2 cellular contexts compared by ENCODE assay signal in the genomic region with DNA sequence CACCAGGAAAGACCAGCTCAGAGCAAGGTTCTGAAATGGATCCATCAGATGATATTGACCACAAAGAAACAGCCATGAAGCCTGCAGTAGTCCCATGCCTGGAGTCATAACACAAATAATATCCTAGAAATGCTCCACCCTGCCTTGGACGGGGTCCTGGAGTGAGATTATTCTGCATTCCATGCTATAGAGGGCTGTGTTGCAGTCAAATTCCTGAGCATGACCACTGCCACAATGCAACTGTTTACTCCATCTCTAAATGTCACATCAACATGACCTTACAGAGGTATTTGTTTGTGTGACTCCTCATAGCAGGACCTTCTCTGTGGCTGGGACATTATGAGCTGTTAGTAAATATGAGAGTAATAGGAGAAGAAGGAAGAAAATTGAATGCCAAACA.
A peak's percentile ranks its signal among the peaks of the same experiment; 100 is the strongest.
TF ChIP-seq lines count a peak whose summit lies in the region.

No MANE protein-coding gene starts in this region.

TF ChIP-seq in IMR-90, 13 proteins besides CTCF, POLR2A, EP300 and RAD21:
- TF ChIP-seq NFE2L2 (IDR thresholded peaks at IDR 0.05; ENCODE audit: low read depth, low read length) (no peak), SMC3 (IDR thresholded peaks at IDR 0.05; ENCODE audit: low read depth, low read length) (peak; percentile 1; the same call in 1 of the 2 replicates), MXI1 (IDR thresholded peaks at IDR 0.05; ENCODE audit: borderline replicate concordance, low read depth, low read length) (no peak), BHLHE40 (IDR thresholded peaks at IDR 0.05; ENCODE audit: low read depth, low read length) (peak; percentile 17; the same call in 1 of the 2 replicates), RFX5 (IDR thresholded peaks at IDR 0.05; ENCODE audit: low read depth, low read length) (no peak), MAFK (IDR thresholded peaks at IDR 0.05; ENCODE audit: low read depth, low read length) (no peak), MAZ (IDR thresholded peaks at IDR 0.05; ENCODE audit: borderline replicate concordance, low read depth, low read length) (no peak), RCOR1 (IDR thresholded peaks at IDR 0.05; ENCODE audit: insufficient replicate concordance, low read length) (no peak)

TF ChIP-seq in GM23338, 12 proteins besides CTCF, POLR2A, EP300 and RAD21:
- TF ChIP-seq, protein P1, sequence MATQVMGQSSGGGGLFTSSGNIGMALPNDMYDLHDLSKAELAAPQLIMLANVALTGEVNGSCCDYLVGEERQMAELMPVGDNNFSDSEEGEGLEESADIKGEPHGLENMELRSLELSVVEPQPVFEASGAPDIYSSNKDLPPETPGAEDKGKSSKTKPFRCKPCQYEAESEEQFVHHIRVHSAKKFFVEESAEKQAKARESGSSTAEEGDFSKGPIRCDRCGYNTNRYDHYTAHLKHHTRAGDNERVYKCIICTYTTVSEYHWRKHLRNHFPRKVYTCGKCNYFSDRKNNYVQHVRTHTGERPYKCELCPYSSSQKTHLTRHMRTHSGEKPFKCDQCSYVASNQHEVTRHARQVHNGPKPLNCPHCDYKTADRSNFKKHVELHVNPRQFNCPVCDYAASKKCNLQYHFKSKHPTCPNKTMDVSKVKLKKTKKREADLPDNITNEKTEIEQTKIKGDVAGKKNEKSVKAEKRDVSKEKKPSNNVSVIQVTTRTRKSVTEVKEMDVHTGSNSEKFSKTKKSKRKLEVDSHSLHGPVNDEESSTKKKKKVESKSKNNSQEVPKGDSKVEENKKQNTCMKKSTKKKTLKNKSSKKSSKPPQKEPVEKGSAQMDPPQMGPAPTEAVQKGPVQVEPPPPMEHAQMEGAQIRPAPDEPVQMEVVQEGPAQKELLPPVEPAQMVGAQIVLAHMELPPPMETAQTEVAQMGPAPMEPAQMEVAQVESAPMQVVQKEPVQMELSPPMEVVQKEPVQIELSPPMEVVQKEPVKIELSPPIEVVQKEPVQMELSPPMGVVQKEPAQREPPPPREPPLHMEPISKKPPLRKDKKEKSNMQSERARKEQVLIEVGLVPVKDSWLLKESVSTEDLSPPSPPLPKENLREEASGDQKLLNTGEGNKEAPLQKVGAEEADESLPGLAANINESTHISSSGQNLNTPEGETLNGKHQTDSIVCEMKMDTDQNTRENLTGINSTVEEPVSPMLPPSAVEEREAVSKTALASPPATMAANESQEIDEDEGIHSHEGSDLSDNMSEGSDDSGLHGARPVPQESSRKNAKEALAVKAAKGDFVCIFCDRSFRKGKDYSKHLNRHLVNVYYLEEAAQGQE (IDR thresholded peaks at IDR 0.05; ENCODE audit: unreplicated experiment): no peak
- no peak for TF ChIP-seq JUNB (IDR thresholded peaks at IDR 0.05; ENCODE audit: unreplicated experiment)
- TF ChIP-seq EZH2phosphoT487 (IDR thresholded peaks at IDR 0.05; ENCODE audit: unreplicated experiment): no peak
- TF ChIP-seq STAT1 (IDR thresholded peaks at IDR 0.05; ENCODE audit: unreplicated experiment): no peak
- TF ChIP-seq, protein P2, sequence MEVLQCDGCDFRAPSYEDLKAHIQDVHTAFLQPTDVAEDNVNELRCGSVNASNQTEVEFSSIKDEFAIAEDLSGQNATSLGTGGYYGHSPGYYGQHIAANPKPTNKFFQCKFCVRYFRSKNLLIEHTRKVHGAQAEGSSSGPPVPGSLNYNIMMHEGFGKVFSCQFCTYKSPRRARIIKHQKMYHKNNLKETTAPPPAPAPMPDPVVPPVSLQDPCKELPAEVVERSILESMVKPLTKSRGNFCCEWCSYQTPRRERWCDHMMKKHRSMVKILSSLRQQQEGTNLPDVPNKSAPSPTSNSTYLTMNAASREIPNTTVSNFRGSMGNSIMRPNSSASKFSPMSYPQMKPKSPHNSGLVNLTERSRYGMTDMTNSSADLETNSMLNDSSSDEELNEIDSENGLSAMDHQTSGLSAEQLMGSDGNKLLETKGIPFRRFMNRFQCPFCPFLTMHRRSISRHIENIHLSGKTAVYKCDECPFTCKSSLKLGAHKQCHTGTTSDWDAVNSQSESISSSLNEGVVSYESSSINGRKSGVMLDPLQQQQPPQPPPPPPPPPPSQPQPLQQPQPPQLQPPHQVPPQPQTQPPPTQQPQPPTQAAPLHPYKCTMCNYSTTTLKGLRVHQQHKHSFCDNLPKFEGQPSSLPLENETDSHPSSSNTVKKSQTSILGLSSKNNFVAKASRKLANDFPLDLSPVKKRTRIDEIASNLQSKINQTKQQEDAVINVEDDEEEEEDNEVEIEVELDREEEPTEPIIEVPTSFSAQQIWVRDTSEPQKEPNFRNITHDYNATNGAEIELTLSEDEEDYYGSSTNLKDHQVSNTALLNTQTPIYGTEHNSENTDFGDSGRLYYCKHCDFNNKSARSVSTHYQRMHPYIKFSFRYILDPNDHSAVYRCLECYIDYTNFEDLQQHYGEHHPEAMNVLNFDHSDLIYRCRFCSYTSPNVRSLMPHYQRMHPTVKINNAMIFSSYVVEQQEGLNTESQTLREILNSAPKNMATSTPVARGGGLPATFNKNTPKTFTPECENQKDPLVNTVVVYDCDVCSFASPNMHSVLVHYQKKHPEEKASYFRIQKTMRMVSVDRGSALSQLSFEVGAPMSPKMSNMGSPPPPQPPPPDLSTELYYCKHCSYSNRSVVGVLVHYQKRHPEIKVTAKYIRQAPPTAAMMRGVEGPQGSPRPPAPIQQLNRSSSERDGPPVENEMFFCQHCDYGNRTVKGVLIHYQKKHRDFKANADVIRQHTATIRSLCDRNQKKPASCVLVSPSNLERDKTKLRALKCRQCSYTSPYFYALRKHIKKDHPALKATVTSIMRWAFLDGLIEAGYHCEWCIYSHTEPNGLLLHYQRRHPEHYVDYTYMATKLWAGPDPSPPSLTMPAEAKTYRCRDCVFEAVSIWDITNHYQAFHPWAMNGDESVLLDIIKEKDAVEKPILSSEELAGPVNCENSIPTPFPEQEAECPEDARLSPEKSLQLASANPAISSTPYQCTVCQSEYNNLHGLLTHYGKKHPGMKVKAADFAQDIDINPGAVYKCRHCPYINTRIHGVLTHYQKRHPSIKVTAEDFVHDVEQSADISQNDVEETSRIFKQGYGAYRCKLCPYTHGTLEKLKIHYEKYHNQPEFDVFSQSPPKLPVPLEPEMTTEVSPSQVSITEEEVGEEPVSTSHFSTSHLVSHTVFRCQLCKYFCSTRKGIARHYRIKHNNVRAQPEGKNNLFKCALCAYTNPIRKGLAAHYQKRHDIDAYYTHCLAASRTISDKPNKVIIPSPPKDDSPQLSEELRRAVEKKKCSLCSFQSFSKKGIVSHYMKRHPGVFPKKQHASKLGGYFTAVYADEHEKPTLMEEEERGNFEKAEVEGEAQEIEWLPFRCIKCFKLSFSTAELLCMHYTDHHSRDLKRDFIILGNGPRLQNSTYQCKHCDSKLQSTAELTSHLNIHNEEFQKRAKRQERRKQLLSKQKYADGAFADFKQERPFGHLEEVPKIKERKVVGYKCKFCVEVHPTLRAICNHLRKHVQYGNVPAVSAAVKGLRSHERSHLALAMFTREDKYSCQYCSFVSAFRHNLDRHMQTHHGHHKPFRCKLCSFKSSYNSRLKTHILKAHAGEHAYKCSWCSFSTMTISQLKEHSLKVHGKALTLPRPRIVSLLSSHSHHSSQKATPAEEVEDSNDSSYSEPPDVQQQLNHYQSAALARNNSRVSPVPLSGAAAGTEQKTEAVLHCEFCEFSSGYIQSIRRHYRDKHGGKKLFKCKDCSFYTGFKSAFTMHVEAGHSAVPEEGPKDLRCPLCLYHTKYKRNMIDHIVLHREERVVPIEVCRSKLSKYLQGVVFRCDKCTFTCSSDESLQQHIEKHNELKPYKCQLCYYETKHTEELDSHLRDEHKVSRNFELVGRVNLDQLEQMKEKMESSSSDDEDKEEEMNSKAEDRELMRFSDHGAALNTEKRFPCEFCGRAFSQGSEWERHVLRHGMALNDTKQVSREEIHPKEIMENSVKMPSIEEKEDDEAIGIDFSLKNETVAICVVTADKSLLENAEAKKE (CRISPR knock-in tag; IDR thresholded peaks at IDR 0.05): no peak
